Comparison of ENCODE assay signal across 32 cellular contexts in the genomic region with DNA sequence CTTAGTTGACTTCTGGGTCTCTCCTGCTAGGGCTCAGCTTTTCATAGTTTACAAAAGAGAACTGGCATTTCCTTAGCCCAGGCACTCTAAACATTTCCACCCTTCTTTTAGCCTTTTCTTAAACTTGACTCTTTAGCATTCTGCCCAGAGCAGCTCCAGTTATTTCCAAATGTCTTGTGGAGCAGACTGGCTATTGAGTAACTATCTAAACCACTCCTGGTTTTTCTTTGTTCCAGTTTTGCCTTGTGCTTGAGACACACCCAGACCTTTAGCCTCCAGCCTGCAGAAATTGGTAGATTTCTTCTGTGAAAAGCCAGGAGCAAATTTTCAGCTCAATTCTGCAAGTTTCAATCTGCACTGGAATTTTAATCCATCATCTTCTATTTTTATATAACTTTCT.
"Had no signal": no experiment of that assay in that cellular context is flagged by ENCODE, and none has a peak within 500 bp of the region (broad histone marks: within the 10 kb centered on the region; RNA-seq: fewer than 3 reads in every experiment).

No MANE protein-coding gene starts in this region.

- FAIRE-seq: bronchial epithelial cell, TTC549 had no signal

- H3K27ac Mint-ChIP-seq: activated B cell treated with CpG ODN at 0.5 μM for 24 hours; activated CD4-positive, alpha-beta T cell treated with anti-CD3 and anti-CD28 coated beads, Interleukin-2, amount 10 ng/mL, durations not matched to agents 24 days and 14 days; activated CD8-positive, alpha-beta memory T cell treated with anti-CD3 and anti-CD28 coated beads, Interleukin-2, amount 10 ng/mL, durations not matched to agents 7 days and 5 days; activated naive CD4-positive, alpha-beta T cell treated with anti-CD3 and anti-CD28 coated beads, Interleukin-2, amount 50 U/mL, for 72 hours; activated naive CD8-positive, alpha-beta T cell treated with anti-CD3 and anti-CD28 coated beads, Interleukin-2, amount 50 U/mL, for 24 hours; activated T-cell treated with anti-CD3 and anti-CD28 coated beads, Interleukin-2, amount 50 U/mL, for 24 hours; T-helper 17 cell had no signal

- H3K36me3 ChIP-seq: ascending aorta, MG63, SJSA1 had no signal

- H3K4me1 ChIP-seq: ascending aorta, body of pancreas, SJSA1 had no signal

- H3K27me3 Mint-ChIP-seq: activated B cell treated with CpG ODN at 0.5 μM for 24 hours; activated CD4-positive, alpha-beta T cell treated with anti-CD3 and anti-CD28 coated beads, Interleukin-2, amount 10 ng/mL, durations not matched to agents 24 days and 14 days; activated CD8-positive, alpha-beta memory T cell treated with anti-CD3 and anti-CD28 coated beads, Interleukin-2, amount 10 ng/mL, durations not matched to agents 7 days and 5 days; activated naive CD8-positive, alpha-beta T cell treated with anti-CD3 and anti-CD28 coated beads, Interleukin-2, amount 50 U/mL, for 24 hours; activated T-cell treated with anti-CD3 and anti-CD28 coated beads, Interleukin-2, amount 50 U/mL, for 24 hours; T-helper 17 cell had no signal

- H3K36me3 Mint-ChIP-seq: activated CD8-positive, alpha-beta memory T cell treated with anti-CD3 and anti-CD28 coated beads, Interleukin-2, amount 10 ng/mL, durations not matched to agents 7 days and 5 days; activated naive CD4-positive, alpha-beta T cell treated with anti-CD3 and anti-CD28 coated beads, Interleukin-2, amount 50 U/mL, for 72 hours had no signal

- H3K27me3 ChIP-seq: ascending aorta, body of pancreas, MG63, SJSA1 had no signal

- H3K4me3 Mint-ChIP-seq: activated B cell treated with CpG ODN at 0.5 μM for 24 hours; activated CD4-positive, alpha-beta T cell treated with anti-CD3 and anti-CD28 coated beads, Interleukin-2, amount 10 ng/mL, durations not matched to agents 24 days and 14 days; activated CD8-positive, alpha-beta memory T cell treated with anti-CD3 and anti-CD28 coated beads, Interleukin-2, amount 10 ng/mL, durations not matched to agents 7 days and 5 days; activated naive CD8-positive, alpha-beta T cell treated with anti-CD3 and anti-CD28 coated beads, Interleukin-2, amount 50 U/mL, for 24 hours; activated T-cell treated with anti-CD3 and anti-CD28 coated beads, Interleukin-2, amount 50 U/mL, for 24 hours; T-helper 17 cell had no signal

- DNase-seq: activated B cell treated with CpG ODN at 0.5 μM for 24 hours; activated CD4-positive, alpha-beta T cell treated with anti-CD3 and anti-CD28 coated beads for 1 hour; activated CD4-positive, alpha-beta T cell treated with anti-CD3 and anti-CD28 coated beads, Interleukin-2, amount 10 ng/mL, durations not matched to agents 24 days and 14 days; activated CD4-positive, alpha-beta T cell treated with anti-CD3 and anti-CD28 coated beads, Interleukin-2, amount 50 U/mL, for 48 hours; activated CD8-positive, alpha-beta memory T cell treated with anti-CD3 and anti-CD28 coated beads, Interleukin-2, amount 10 ng/mL, durations not matched to agents 7 days and 5 days; activated effector memory CD4-positive, alpha-beta T cell treated with anti-CD3 and anti-CD28 coated beads, Interleukin-2, amount 50 U/mL, for 16 hours; activated naive CD4-positive, alpha-beta T cell treated with Interleukin-2 at 50 U/mL for 16 hours; activated naive CD8-positive, alpha-beta T cell treated with anti-CD3 and anti-CD28 coated beads, Interleukin-2, amount 50 U/mL, for 24 hours; activated T-cell treated with anti-CD3 and anti-CD28 coated beads, Interleukin-2, amount 50 U/mL, for 24 hours; amniotic stem cell; body of pancreas; central memory CD4-positive, alpha-beta T cell; MG63; NCI-H1105 treated with DMSO at 0.1 percent for 48 hours; NCI-H1436 treated with DMSO at 0.1 percent for 48 hours; NCI-H187; NCI-H2081; NCI-H446; NCI-H524; OCI-M1; RPMI8226; T-helper 17 cell; T-helper 9 cell had no signal

- H3K4me1 Mint-ChIP-seq: activated B cell treated with CpG ODN at 0.5 μM for 24 hours; activated CD4-positive, alpha-beta T cell treated with anti-CD3 and anti-CD28 coated beads, Interleukin-2, amount 10 ng/mL, durations not matched to agents 24 days and 14 days; activated CD8-positive, alpha-beta memory T cell treated with anti-CD3 and anti-CD28 coated beads, Interleukin-2, amount 10 ng/mL, durations not matched to agents 7 days and 5 days; activated naive CD8-positive, alpha-beta T cell treated with anti-CD3 and anti-CD28 coated beads, Interleukin-2, amount 50 U/mL, for 24 hours; T-helper 17 cell had no signal

- H3K9ac ChIP-seq: KMS-11 had no signal

- H3K4me2 ChIP-seq: KMS-11 had no signal

- H3K9me3 ChIP-seq: ascending aorta, body of pancreas, MG63, SJSA1 had no signal

- ATAC-seq: activated CD8-positive, alpha-beta memory T cell treated with anti-CD3 and anti-CD28 coated beads, Interleukin-2, amount 10 ng/mL, durations not matched to agents 7 days and 5 days; activated naive CD4-positive, alpha-beta T cell treated with anti-CD3 and anti-CD28 coated beads, Interleukin-2, amount 50 U/mL, for 72 hours; activated naive CD8-positive, alpha-beta T cell treated with anti-CD3 and anti-CD28 coated beads, Interleukin-2, amount 50 U/mL, for 24 hours; body of pancreas; Panc1; Right ventricle myocardium inferior; SK-N-SH treated with all-trans-retinoic acid at 6 μM for 48 hours; T-helper 17 cell had no signal

- H3K27ac ChIP-seq: ascending aorta, body of pancreas, KMS-11, SJSA1 had no signal

- H3K4me3 ChIP-seq: ascending aorta, body of pancreas, MG63, SJSA1 had no signal

- H3K9me3 Mint-ChIP-seq: activated CD4-positive, alpha-beta T cell treated with anti-CD3 and anti-CD28 coated beads, Interleukin-2, amount 10 ng/mL, durations not matched to agents 24 days and 14 days had no signal
